ENCODE assay signal across 19 cellular contexts in genomic region chr3:155367510-155367909, GRCh38.
DNase-seq lines count a peak whose midpoint lies in the region; ATAC-seq and TF ChIP-seq lines count a peak whose summit lies in the region.
"Had no signal": no experiment of that assay in that cellular context is flagged by ENCODE, and none has a peak within 500 bp of the region (broad histone marks: within the 10 kb centered on the region; RNA-seq: fewer than 3 reads in every experiment).

No MANE protein-coding gene starts in this region.

- H3K9me3 ChIP-seq in DOHH2 (ENCODE audit: control insufficient read depth, insufficient read depth, low read length), result peaks cover 9% of the 10 kb centered on the region
- H3K9me3 ChIP-seq in HUES48 (ENCODE audit: control insufficient read depth, insufficient read depth, low read length), result no peaks in the 10 kb centered on the region; the same call in 1 of the 2 replicates
- no peaks in the 10 kb centered on the region for H3K9me3 ChIP-seq in aorta (ENCODE audit: control insufficient read depth, low read length)

- H3K4me1 ChIP-seq in DOHH2 (ENCODE audit: control insufficient read depth, low read length) (peaks cover 61% of the 10 kb centered on the region), HUES48 (ENCODE audit: control insufficient read depth, insufficient read depth, low read length) (peaks cover 87% of the 10 kb centered on the region), aorta (ENCODE audit: control insufficient read depth in 1 of 2, insufficient read depth in 2 of 2, low read length in 2 of 2) (no peaks in the 10 kb centered on the region)

- in situ Hi-C loops in astrocyte of the spinal cord (cut with HindIII; ENCODE audit: low sequenced_read_pairs), result no loop called here

- no peak overlapping the region for H3K9ac ChIP-seq in HUES48 (ENCODE audit: low read depth, low read length)

- H3K4me2 ChIP-seq in DOHH2 (ENCODE audit: low read length), result peak overlapping the region; percentile 60

- H4K20me1 ChIP-seq in DOHH2 (ENCODE audit: control insufficient read depth, insufficient read depth, low read depth, low read length), result no peaks in the 10 kb centered on the region

- H3K9me2 ChIP-seq in DOHH2 (replicated peaks; ENCODE audit: control insufficient read depth, low read length), result no peaks in the 10 kb centered on the region

- peak overlapping the region; percentile 65 for H3K27ac ChIP-seq in DOHH2 (ENCODE audit: low read depth, low read length)
- peak overlapping the region; percentile 48 for H3K27ac ChIP-seq in HUES48 (ENCODE audit: low read depth, low read length)
- no peak overlapping the region for H3K27ac ChIP-seq in aorta (ENCODE audit: low read depth in 1 of 2, low read length in 2 of 2)

- intact Hi-C loops in aorta (cut with DNase I) (no loop called here), posterior vena cava (cut with DNase I) (no loop called here)

- H3F3A ChIP-seq in DOHH2 (ENCODE audit: control insufficient read depth, insufficient read depth), result 0 out of 2 replicates have a peak, but pooled peaks cover 3% of the 10 kb centered on the region

- H3K36me3 ChIP-seq in DOHH2 (ENCODE audit: control insufficient read depth, low read length) (no peaks in the 10 kb centered on the region), HUES48 (ENCODE audit: control insufficient read depth, insufficient read depth, low read length) (no peaks in the 10 kb centered on the region), aorta (ENCODE audit: control insufficient read depth in 1 of 2, insufficient read depth in 2 of 2, low read length in 1 of 2) (no peaks in the 10 kb centered on the region)
- H3K36me3 ChIP-seq: HAP-1 had no signal

- H3K4me1 Mint-ChIP-seq in nephron, result peaks cover 40% of the 10 kb centered on the region

- H3K4me3 Mint-ChIP-seq in nephron, result no peak overlapping the region
- H3K4me3 Mint-ChIP-seq: B cell; CD8-positive, alpha-beta T cell had no signal

- ATAC-seq in aorta (ENCODE audit: low FRiP score) (no peak), GM21717 (IDR thresholded peaks at IDR 0.05; ENCODE audit: unreplicated experiment) (no peak)
- ATAC-seq: CD8-positive, alpha-beta T cell had no signal

- DNase-seq in astrocyte of the spinal cord (ENCODE audit: low read depth, low spot score), result peak; percentile 22
- DNase-seq in aorta, result no peak
- DNase-seq in posterior vena cava (ENCODE audit: low spot score), result no peak
- no peak for DNase-seq in NCI-H510A treated with DMSO at 0.1 percent for 48 hours (lab: John Stamatoyannopoulos, UW)
- DNase-seq: ACHN, DMS79 treated with DMSO at 0.1 percent for 48 hours, GF-D8, NCI-H1092 treated with DMSO at 0.1 percent for 48 hours, NCI-H187, NCI-H446, NCI-H774, SHP77 had no signal

- H3K27me3 Mint-ChIP-seq in nephron (ENCODE audit: low read depth), result no peaks in the 10 kb centered on the region
- H3K27me3 Mint-ChIP-seq: B cell had no signal

- peaks cover 11% of the 10 kb centered on the region for H3K9me3 Mint-ChIP-seq in nephron

- no peak for TF ChIP-seq CTCF in DOHH2 (IDR thresholded peaks at IDR 0.05; ENCODE audit: low read depth, low read length, poor library complexity, severe bottlenecking)
- TF ChIP-seq CTCF in astrocyte of the spinal cord (IDR thresholded peaks at IDR 0.05; ENCODE audit: low read depth, low read length), result no peak
- no peak for TF ChIP-seq CTCF in nephron (IDR thresholded peaks at IDR 0.05; ENCODE audit: unreplicated experiment in 3 of 3)

- H3K4me3 ChIP-seq in DOHH2 (ENCODE audit: low read length), result peak overlapping the region; percentile 41
- no peak overlapping the region for H3K4me3 ChIP-seq in HUES48 (ENCODE audit: low read depth, low read length)
- no peak overlapping the region for H3K4me3 ChIP-seq in astrocyte of the spinal cord (ENCODE audit: low read depth, low read length)
- no peak overlapping the region for H3K4me3 ChIP-seq in aorta (ENCODE audit: low read length in 2 of 2)
- H3K4me3 ChIP-seq: HAP-1 had no signal

- H3K27me3 ChIP-seq in DOHH2 (ENCODE audit: control insufficient read depth, low read length) (no peaks in the 10 kb centered on the region), HUES48 (ENCODE audit: control insufficient read depth, insufficient read depth, low read length) (peaks cover 17% of the 10 kb centered on the region; the same call in 1 of the 2 replicates), aorta (ENCODE audit: control insufficient read depth in 1 of 2, insufficient read depth in 2 of 2, low read length in 1 of 2) (no peaks in the 10 kb centered on the region)

- no peaks in the 10 kb centered on the region for H3K79me2 ChIP-seq in DOHH2 (ENCODE audit: control insufficient read depth, low read length)

- peak overlapping the region in 2 of 3 experiments; percentile 39 to 57 for H3K27ac Mint-ChIP-seq in nephron
- H3K27ac Mint-ChIP-seq: B cell; CD8-positive, alpha-beta T cell had no signal

- H3K36me3 Mint-ChIP-seq in nephron (ENCODE audit: low read depth), result peaks cover 4% of the 10 kb centered on the region
- H3K36me3 Mint-ChIP-seq: CD8-positive, alpha-beta T cell had no signal

Comparison
In these comparisons a context has a peak if more than half of its experiments do, and no peak if none do; other contexts are left out.
1. H3K27ac ChIP-seq: peak in DOHH2 (single experiment) and HUES48 (single experiment); none in aorta (0 of 2).